In the genomic region with DNA sequence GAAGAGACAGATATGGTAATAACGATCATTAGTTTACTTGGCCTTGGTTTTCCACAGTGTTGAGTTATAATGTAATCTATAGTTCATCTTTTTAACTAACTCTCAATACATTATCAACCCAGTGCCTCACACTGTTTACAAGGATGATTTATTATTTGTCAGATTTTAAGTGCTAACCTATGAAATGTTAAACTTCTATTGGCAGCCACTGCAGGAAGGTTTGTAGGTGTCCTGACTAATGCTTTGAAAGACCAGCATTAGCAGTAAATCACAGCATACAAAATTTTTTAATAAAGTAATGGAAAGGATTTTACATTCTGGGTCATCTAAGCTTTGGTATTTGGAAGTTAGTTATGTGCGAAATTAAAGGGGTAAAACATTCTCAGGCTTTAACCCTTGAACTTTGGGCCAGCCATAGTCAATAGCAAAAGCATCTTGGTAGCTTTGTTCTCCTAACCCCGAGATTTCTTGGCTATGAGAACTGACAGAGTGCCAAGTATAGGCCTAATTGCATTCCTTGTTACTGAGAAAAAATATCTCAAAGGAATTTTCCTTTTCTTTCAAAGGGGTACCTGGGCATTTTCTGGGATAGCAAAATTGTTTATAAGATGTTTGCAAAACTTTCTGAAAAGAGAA, we compare ENCODE assay signal across 24 cellular contexts. TPM values are rescaled to one million over a fixed set of nuclear protein-coding genes. Genes with fewer than 3 reads are reported as not detected.
DNase-seq lines count a peak whose midpoint lies in the region; ATAC-seq and TF ChIP-seq lines count a peak whose summit lies in the region.
"Had no signal": no experiment of that assay in that cellular context is flagged by ENCODE, and none has a peak within 500 bp of the region (broad histone marks: within the 10 kb centered on the region; RNA-seq: fewer than 3 reads in every experiment).

No MANE protein-coding gene starts in this region.

- peaks cover 4% of the 10 kb centered on the region for H3K36me3 ChIP-seq in Caco-2 (ENCODE audit: control insufficient read depth, insufficient read depth, low read length)
- H3K36me3 ChIP-seq in RWPE2 (ENCODE audit: low read depth) = peaks cover 5% of the 10 kb centered on the region; the same call in 1 of the 2 replicates
- peaks cover under 1% of the 10 kb centered on the region for H3K36me3 ChIP-seq in endodermal cell (ENCODE audit: control insufficient read depth, insufficient read depth, low read length)
- H3K36me3 ChIP-seq: ascending aorta, thoracic aorta had no signal

- H3K9me3 Mint-ChIP-seq in Caco-2 (ENCODE audit: unreplicated experiment) (no peaks in the 10 kb centered on the region), endodermal cell (peaks cover 10% of the 10 kb centered on the region)

- H3K27ac Mint-ChIP-seq in Caco-2 (ENCODE audit: unreplicated experiment) (peak overlapping the region; percentile 61), endodermal cell (peak overlapping the region; percentile 75)
- H3K27ac Mint-ChIP-seq: CD14-positive monocyte, nephron progenitor cell had no signal

- no peak overlapping the region for H3K4me3 ChIP-seq in Caco-2 (ENCODE audit: low read depth, low read length)
- H3K4me3 ChIP-seq in RWPE2 (ENCODE audit: severe bottlenecking) = no peak overlapping the region
- no peak overlapping the region for H3K4me3 ChIP-seq in endodermal cell (ENCODE audit: low read length)
- H3K4me3 ChIP-seq: ascending aorta, PC-9, SK-N-MC, thoracic aorta had no signal

- H3K9ac ChIP-seq in endodermal cell (ENCODE audit: extremely low read depth, low read length, poor library complexity, severe bottlenecking) = no peak overlapping the region

- POLR2A ChIA-PET in Caco-2 (lab: Charles Lee) = no interaction called here

- peak overlapping the region; percentile 27 for H3K27ac ChIP-seq in RWPE2 (ENCODE audit: poor library complexity, severe bottlenecking)
- no peak overlapping the region for H3K27ac ChIP-seq in endodermal cell (ENCODE audit: low read depth, low read length)
- H3K27ac ChIP-seq: PC-9, SK-N-MC had no signal

- CTCF ChIA-PET in Caco-2 (lab: Charles Lee) = no interaction called here

- ATAC-seq in RWPE2 (ENCODE audit: low read depth) (peak; percentile 55), omental fat pad (ENCODE audit: low FRiP score) (peak; percentile 56), GM19452 (IDR thresholded peaks at IDR 0.05; ENCODE audit: unreplicated experiment) (no peak), HG02938 (IDR thresholded peaks at IDR 0.05; ENCODE audit: unreplicated experiment) (no peak)
- ATAC-seq: esophagus mucosa had no signal

- H3K27me3 ChIP-seq in Caco-2 (replicated peaks; ENCODE audit: control insufficient read depth, insufficient read depth, low read length) = no peaks in the 10 kb centered on the region
- H3K27me3 ChIP-seq in RWPE2 (ENCODE audit: insufficient read depth, poor library complexity, severe bottlenecking) = no peaks in the 10 kb centered on the region
- H3K27me3 ChIP-seq in endodermal cell (ENCODE audit: control insufficient read depth, insufficient read depth, low read length, poor library complexity, severe bottlenecking) = no peaks in the 10 kb centered on the region
- H3K27me3 ChIP-seq: ascending aorta had no signal

- H3K4me1 Mint-ChIP-seq in Caco-2 (ENCODE audit: low read depth, unreplicated experiment) (peaks cover 51% of the 10 kb centered on the region), endodermal cell (peaks cover 9% of the 10 kb centered on the region)

- intact Hi-C loops in Caco-2 (cut with micrococcal nuclease; ENCODE audit: unreplicated experiment) = no loop called here

- TF ChIP-seq CTCF in Caco-2 (IDR thresholded peaks at IDR 0.05; ENCODE audit: insufficient read depth in 1 of 2, low read depth in 1 of 2, low read length in 1 of 2, severe bottlenecking in 1 of 2, unreplicated experiment in 1 of 2) = no peak
- no peak for TF ChIP-seq CTCF in RWPE2 (IDR thresholded peaks at IDR 0.05; ENCODE audit: poor library complexity, severe bottlenecking)
- TF ChIP-seq CTCF in endodermal cell (conservative IDR thresholded peaks at IDR 0.05) = no peak
- TF ChIP-seq CTCF in omental fat pad (IDR thresholded peaks at IDR 0.05) = no peak

- H3K4me3 Mint-ChIP-seq in Caco-2 (ENCODE audit: unreplicated experiment) = no peak overlapping the region
- H3K4me3 Mint-ChIP-seq in endodermal cell = no peak overlapping the region
- H3K4me3 Mint-ChIP-seq: CD14-positive monocyte, nephron progenitor cell had no signal

- H3K4me1 ChIP-seq in Caco-2 (peaks cover 40% of the 10 kb centered on the region), RWPE2 (ENCODE audit: insufficient read depth, poor library complexity, severe bottlenecking) (peaks cover 26% of the 10 kb centered on the region), endodermal cell (ENCODE audit: control insufficient read depth, insufficient read depth, low read length) (no peaks in the 10 kb centered on the region)

- WGBS in endodermal cell (ENCODE audit: insufficient coverage in 1 of 2, insufficient read length in 1 of 2), 2 experiments = 40 to 88% methylated on average over 1 to 2 of the region's 3 CpGs

- BruUV-seq in Caco-2 (replicated peaks; lab: Mats Ljungman, UMichigan) = no TSS peak

- no peaks in the 10 kb centered on the region for H3K9me3 ChIP-seq in Caco-2
- H3K9me3 ChIP-seq in RWPE2 (ENCODE audit: severe bottlenecking) = no peaks in the 10 kb centered on the region
- H3K9me3 ChIP-seq in endodermal cell (ENCODE audit: control insufficient read depth, low read length) = no peaks in the 10 kb centered on the region
- H3K9me3 ChIP-seq: ascending aorta, thoracic aorta had no signal

- peaks cover 43% of the 10 kb centered on the region for H3K36me3 Mint-ChIP-seq in Caco-2 (ENCODE audit: insufficient read depth, unreplicated experiment)
- peaks cover 18% of the 10 kb centered on the region for H3K36me3 Mint-ChIP-seq in endodermal cell (ENCODE audit: low read depth)
- H3K36me3 Mint-ChIP-seq: CD14-positive monocyte had no signal

- DNase-seq in Caco-2 (no peak), RWPE2 (ENCODE audit: low spot score) (no peak), endodermal cell (no peak), omental fat pad (ENCODE audit: low spot score) (no peak), AML-193 (lab: John Stamatoyannopoulos, UW) (no peak), HT-29 (ENCODE audit: low spot score) (no peak)
- DNase-seq: activated CD4-positive, alpha-beta T cell treated with anti-CD3 and anti-CD28 coated beads for 4 hours; activated CD8-positive, alpha-beta memory T cell treated with anti-CD3 and anti-CD28 coated beads, Interleukin-2, amount 50 U/mL, for 4 hours; activated gamma-delta T cell; DMS153; mammary epithelial cell; NCI-H1436 treated with DMSO at 0.1 percent for 48 hours; NCI-H82; nephron progenitor cell; PC-9; stimulated activated CD4-positive, alpha-beta T cell treated with anti-CD3 and anti-CD28 coated beads, Interleukin-12 subunit alpha, Interleukin-12 subunit beta, amount 100 ng/mL, for 4 hours; T1000 had no signal

- H3K27me3 Mint-ChIP-seq in Caco-2 (ENCODE audit: insufficient read depth, unreplicated experiment) = no peaks in the 10 kb centered on the region
- H3K27me3 Mint-ChIP-seq in endodermal cell (ENCODE audit: insufficient read depth) = no peaks in the 10 kb centered on the region

RNA-seq across cellular contexts. Expression of gene SPATS2L, which starts 30.6 kb away (rescaled TPM):
- total RNA-seq in Caco-2 (2022) (189 and 196 TPM in 2 replicates), endodermal cell (10 to 100 TPM; 40.3 to 89.9 TPM), omental fat pad (100 to 1,000 TPM in 2 of 4 donors, 10 to 100 TPM in 2; 68.1 to 115 (median 94.9) TPM)
- 52.1 TPM for polyA plus RNA-seq in endodermal cell (2013, experiment 1 of 2)
- 53.7 TPM for polyA plus RNA-seq in endodermal cell (2013, experiment 2 of 2)
- total RNA-seq in HT-29 (2014; rRNA removed; shearing (Covaris generic)) = 60.5 and 64.0 TPM in 2 replicates

Comparison
In these comparisons a context has a peak if more than half of its experiments do, and no peak if none do; other contexts are left out.
1. ATAC-seq: peak in RWPE2 (single experiment) and omental fat pad (single experiment); none in GM19452 (single experiment) and HG02938 (single experiment).